Comparison of ENCODE assay signal across 20 cellular contexts in the genomic region with DNA sequence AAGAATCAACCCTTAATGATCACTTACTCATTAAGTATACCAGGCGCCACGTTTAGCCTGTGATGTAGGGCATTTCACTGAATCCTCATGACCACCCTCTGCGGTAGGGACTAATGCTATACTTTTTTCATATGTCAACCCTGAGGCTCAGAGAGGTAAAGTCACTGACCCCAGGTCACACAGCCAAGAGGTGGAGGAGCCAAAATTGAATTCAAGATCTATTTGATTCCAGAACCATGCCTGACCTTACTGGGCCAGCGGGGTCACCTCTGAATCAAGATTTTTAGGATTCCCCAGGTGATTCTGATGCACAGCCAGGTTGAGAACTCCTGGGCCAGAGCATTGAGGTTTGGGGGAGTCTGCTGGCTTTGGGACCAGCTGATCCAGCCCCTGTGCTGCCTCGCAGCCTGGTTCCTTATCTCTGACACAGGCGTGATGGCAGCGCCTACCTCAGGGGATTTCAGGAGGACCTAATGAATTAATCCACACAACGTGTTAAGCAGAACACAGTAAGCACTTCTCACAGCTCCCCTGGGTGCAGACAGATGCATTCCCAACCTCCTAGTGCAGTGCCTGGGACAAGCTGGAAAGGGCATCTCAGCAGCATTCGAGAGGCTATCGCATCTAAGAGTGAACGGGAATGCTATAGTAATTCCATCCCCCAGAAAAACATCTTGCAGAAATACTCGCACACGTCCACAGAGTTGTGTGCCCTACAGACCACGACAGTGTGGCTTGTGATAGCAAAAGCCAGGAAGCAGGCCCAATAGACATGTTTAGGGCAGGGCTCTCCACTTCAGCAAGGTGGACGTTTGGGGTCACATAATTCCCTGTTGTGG.
DNase-seq lines count a peak whose midpoint lies in the region; ATAC-seq and TF ChIP-seq lines count a peak whose summit lies in the region.
"Had no signal": no experiment of that assay in that cellular context is flagged by ENCODE, and none has a peak within 500 bp of the region (broad histone marks: within the 10 kb centered on the region; RNA-seq: fewer than 3 reads in every experiment).

No MANE protein-coding gene starts in this region.

- H3K36me3 ChIP-seq in esophagus squamous epithelium (no peaks in the 10 kb centered on the region), mucosa of rectum (ENCODE audit: control insufficient read depth in 2 of 2, insufficient read depth in 2 of 2, low read length in 2 of 2) (no peaks in the 10 kb centered on the region), transverse colon (no peaks in the 10 kb centered on the region)
- H3K36me3 ChIP-seq: HAP-1, ovary had no signal

- TF ChIP-seq CTCF in esophagus squamous epithelium (IDR thresholded peaks at IDR 0.05) (no peak), transverse colon (IDR thresholded peaks at IDR 0.05) (no peak)

- H3K9ac ChIP-seq in mucosa of rectum (ENCODE audit: low read depth in 1 of 2, low read length in 2 of 2) = peak overlapping the region in 1 of 2 donors; percentile 22

- TF ChIP-seq EP300 in transverse colon (IDR thresholded peaks at IDR 0.05; ENCODE audit: low read depth) = no peak

- H3K4me1 ChIP-seq in esophagus squamous epithelium (peaks cover 0 to 14% (median 5%) of the 10 kb centered on the region in 3 donors), mucosa of rectum (ENCODE audit: control insufficient read depth in 2 of 2, insufficient read depth in 2 of 2, low read length in 2 of 2) (peaks cover 5 to 13% of the 10 kb centered on the region in 2 donors), transverse colon (peaks cover 0 to 18% (median 12%) of the 10 kb centered on the region in 4 donors)

- WGBS in esophagus squamous epithelium, 2 donors = 81 to 82% methylated on average over 8 to 12 of the region's 15 CpGs
- WGBS in transverse colon (ENCODE audit: low coverage in 1 of 2), 2 donors = 67 to 79% methylated on average over 8 to 15 of the region's 15 CpGs

- intact Hi-C loops in esophagus squamous epithelium (cut with DNase I) = no loop called here
- intact Hi-C loops in transverse colon (cut with DNase I; ENCODE audit: low total_unique reads) = no loop called here
- intact Hi-C loops in head of caudate nucleus (cut with DNase I) = no loop called here

- no peak for ATAC-seq in SK-N-SH treated with all-trans-retinoic acid at 6 μM for 48 hours
- ATAC-seq: naive thymus-derived CD4-positive, alpha-beta T cell had no signal

- H3K27me3 ChIP-seq in esophagus squamous epithelium (no peaks in the 10 kb centered on the region), mucosa of rectum (ENCODE audit: control insufficient read depth in 2 of 2, insufficient read depth in 2 of 2, low read length in 2 of 2) (no peaks in the 10 kb centered on the region), transverse colon (no peaks in the 10 kb centered on the region)
- H3K27me3 ChIP-seq: ovary had no signal

- H3K27ac ChIP-seq in esophagus squamous epithelium (peak overlapping the region; percentile 45 to 89 (median 58)), mucosa of rectum (ENCODE audit: low read depth in 2 of 2, low read length in 2 of 2) (peak overlapping the region; percentile 5 to 39), transverse colon (peak overlapping the region; percentile 33 to 63 (median 54))
- H3K27ac ChIP-seq: ovary had no signal

- DNase-seq in NCI-H524 treated with DMSO at 0.1 percent for 48 hours (lab: John Stamatoyannopoulos, UW) (peak; percentile 5), esophagus squamous epithelium (lab: John Stamatoyannopoulos, UW) (no peak), transverse colon (no peak), head of caudate nucleus (no peak), MV-4-11 (lab: John Stamatoyannopoulos, UW) (no peak)
- DNase-seq: activated CD4-positive, alpha-beta T cell treated with anti-CD3 and anti-CD28 coated beads, Interleukin-2, amount 10 ng/mL, durations not matched to agents 24 days and 14 days; activated effector memory CD4-positive, alpha-beta T cell treated with anti-CD3 and anti-CD28 coated beads, Interleukin-2, amount 50 U/mL, for 16 hours; amniotic stem cell; central memory CD4-positive, alpha-beta T cell; erythroblast; immature natural killer cell; mammary epithelial cell; naive thymus-derived CD4-positive, alpha-beta T cell; NCI-H146; NCI-H2227 treated with DMSO at 0.1 percent for 48 hours; stimulated activated CD4-positive, alpha-beta T cell treated with anti-CD3 and anti-CD28 coated beads, Interleukin-4, amount 100 ng/mL, for 1 hour had no signal

- TF ChIP-seq POLR2A in esophagus squamous epithelium (IDR thresholded peaks at IDR 0.05) (no peak), transverse colon (IDR thresholded peaks at IDR 0.05) (no peak)

- in situ Hi-C loops in transverse colon (cut with MboI; ENCODE audit: low pct_ligation_motif_present in 1 of 4, low pct_unique_long_range_greater_than_20kb in 1 of 4, low sequenced_read_pairs in 3 of 4) = no loop called here

- H3K9me3 ChIP-seq in esophagus squamous epithelium (no peaks in the 10 kb centered on the region), mucosa of rectum (ENCODE audit: control insufficient read depth in 2 of 2, low read length in 2 of 2) (no peaks in the 10 kb centered on the region), transverse colon (no peaks in the 10 kb centered on the region)
- H3K9me3 ChIP-seq: HAP-1, ovary had no signal

- H3K4me3 ChIP-seq in esophagus squamous epithelium = no peak overlapping the region
- no peak overlapping the region for H3K4me3 ChIP-seq in mucosa of rectum (ENCODE audit: low read length in 2 of 2)
- no peak overlapping the region for H3K4me3 ChIP-seq in transverse colon
- H3K4me3 ChIP-seq: HAP-1, ovary had no signal

TF ChIP-seq in SK-N-SH treated with all-trans-retinoic acid at 6 μM for 48 hours, 23 proteins besides CTCF, POLR2A, EP300 and RAD21 (continues in another document):
- TF ChIP-seq PPARA (CRISPR knock-in tag; IDR thresholded peaks at IDR 0.05; ENCODE audit: borderline replicate concordance) (no peak), GLIS3 (CRISPR knock-in tag; IDR thresholded peaks at IDR 0.05) (no peak), RARB (CRISPR knock-in tag; IDR thresholded peaks at IDR 0.05) (no peak), SNAI2 (CRISPR knock-in tag; IDR thresholded peaks at IDR 0.05) (no peak), ZNF8 (CRISPR knock-in tag; IDR thresholded peaks at IDR 0.05) (no peak), ZFP3 (CRISPR knock-in tag; IDR thresholded peaks at IDR 0.05) (no peak), ZC3H10 (CRISPR knock-in tag; IDR thresholded peaks at IDR 0.05) (no peak), CSDC2 (CRISPR knock-in tag; IDR thresholded peaks at IDR 0.05) (no peak), ZNF565 (CRISPR knock-in tag; conservative IDR thresholded peaks at IDR 0.05; ENCODE audit: low read depth) (no peak), BACH2 (CRISPR knock-in tag; IDR thresholded peaks at IDR 0.05; ENCODE audit: borderline replicate concordance) (no peak), ESRRG (CRISPR knock-in tag; IDR thresholded peaks at IDR 0.05) (no peak), ARNTL (CRISPR knock-in tag; IDR thresholded peaks at IDR 0.05; ENCODE audit: borderline replicate concordance, low read depth) (no peak), OSR1 (CRISPR knock-in tag; IDR thresholded peaks at IDR 0.05) (no peak), TOX (CRISPR knock-in tag; IDR thresholded peaks at IDR 0.05; ENCODE audit: borderline replicate concordance) (no peak), ISL1 (CRISPR knock-in tag; IDR thresholded peaks at IDR 0.05) (no peak)
- TF ChIP-seq, protein P1, sequence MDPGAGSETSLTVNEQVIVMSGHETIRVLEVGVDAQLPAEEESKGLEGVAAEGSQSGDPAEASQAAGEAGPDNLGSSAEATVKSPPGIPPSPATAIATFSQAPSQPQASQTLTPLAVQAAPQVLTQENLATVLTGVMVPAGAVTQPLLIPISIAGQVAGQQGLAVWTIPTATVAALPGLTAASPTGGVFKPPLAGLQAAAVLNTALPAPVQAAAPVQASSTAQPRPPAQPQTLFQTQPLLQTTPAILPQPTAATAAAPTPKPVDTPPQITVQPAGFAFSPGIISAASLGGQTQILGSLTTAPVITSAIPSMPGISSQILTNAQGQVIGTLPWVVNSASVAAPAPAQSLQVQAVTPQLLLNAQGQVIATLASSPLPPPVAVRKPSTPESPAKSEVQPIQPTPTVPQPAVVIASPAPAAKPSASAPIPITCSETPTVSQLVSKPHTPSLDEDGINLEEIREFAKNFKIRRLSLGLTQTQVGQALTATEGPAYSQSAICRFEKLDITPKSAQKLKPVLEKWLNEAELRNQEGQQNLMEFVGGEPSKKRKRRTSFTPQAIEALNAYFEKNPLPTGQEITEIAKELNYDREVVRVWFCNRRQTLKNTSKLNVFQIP (CRISPR knock-in tag; IDR thresholded peaks at IDR 0.05; ENCODE audit: borderline replicate concordance, low read depth) = no peak
- TF ChIP-seq, protein P2, sequence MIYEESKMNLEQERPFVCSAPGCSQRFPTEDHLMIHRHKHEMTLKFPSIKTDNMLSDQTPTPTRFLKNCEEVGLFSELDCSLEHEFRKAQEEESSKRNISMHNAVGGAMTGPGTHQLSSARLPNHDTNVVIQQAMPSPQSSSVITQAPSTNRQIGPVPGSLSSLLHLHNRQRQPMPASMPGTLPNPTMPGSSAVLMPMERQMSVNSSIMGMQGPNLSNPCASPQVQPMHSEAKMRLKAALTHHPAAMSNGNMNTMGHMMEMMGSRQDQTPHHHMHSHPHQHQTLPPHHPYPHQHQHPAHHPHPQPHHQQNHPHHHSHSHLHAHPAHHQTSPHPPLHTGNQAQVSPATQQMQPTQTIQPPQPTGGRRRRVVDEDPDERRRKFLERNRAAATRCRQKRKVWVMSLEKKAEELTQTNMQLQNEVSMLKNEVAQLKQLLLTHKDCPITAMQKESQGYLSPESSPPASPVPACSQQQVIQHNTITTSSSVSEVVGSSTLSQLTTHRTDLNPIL (CRISPR knock-in tag; IDR thresholded peaks at IDR 0.05; ENCODE audit: low read depth) = no peak
